In the genomic region with DNA sequence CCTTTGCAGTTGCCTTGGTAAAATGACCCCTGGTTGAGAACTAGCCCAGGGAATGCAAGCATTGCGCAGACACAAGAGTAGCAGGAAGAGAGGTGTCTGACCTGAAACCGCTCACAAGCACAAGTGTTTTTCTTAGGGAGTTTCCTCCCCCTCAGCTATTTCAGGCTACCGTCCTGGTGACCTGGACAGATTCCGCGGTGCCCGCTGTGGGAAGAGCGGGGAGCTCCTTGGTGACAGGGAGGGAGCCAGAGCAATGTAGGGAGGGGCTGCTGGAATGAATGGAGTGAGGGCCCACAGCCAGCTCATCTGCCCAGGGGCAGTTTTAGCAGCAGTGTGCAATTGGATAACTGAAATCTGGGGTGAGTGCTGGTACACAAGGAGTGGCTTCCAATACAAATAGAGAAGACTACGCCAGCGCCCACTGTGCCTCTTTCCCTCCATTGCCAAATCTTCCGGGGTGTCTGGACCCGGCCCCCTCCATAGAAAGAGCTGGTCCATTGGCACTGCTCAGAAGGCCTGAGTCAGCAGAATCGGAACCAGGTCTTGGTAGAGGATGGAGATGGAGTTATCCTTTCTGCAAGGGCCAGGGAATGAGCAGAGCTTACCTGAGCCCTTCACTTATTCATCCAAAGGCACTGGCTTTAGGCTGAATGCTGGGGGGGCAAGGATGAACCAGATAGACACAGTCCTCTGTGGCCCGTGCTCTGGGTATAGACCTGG, we compare ENCODE assay signal across 30 cellular contexts.
A peak's percentile ranks its signal among the peaks of the same experiment; 100 is the strongest.
DNase-seq lines count a peak whose midpoint lies in the region; ATAC-seq and TF ChIP-seq lines count a peak whose summit lies in the region.
"Had no signal": no experiment of that assay in that cellular context is flagged by ENCODE, and none has a peak within 500 bp of the region (broad histone marks: within the 10 kb centered on the region; RNA-seq: fewer than 3 reads in every experiment).

No MANE protein-coding gene starts in this region.

- H3K27ac ChIP-seq in right lobe of liver: peak overlapping the region in 2 of 3 donors; percentile 16 to 27
- H3K27ac ChIP-seq: ascending aorta, BLaER1, colonic mucosa, epithelial cell of prostate, Peyer's patch, prostate gland, transverse colon, VCaP had no signal

- intact Hi-C loops in right lobe of liver (cut with DNase I): no loop called here

- H3K4me1 ChIP-seq in right lobe of liver: peaks cover 0 to 36% (median 14%) of the 10 kb centered on the region in 4 donors
- H3K4me1 ChIP-seq: ascending aorta, BLaER1, colonic mucosa, HAP-1, prostate gland, transverse colon had no signal

- H3K4me3 ChIP-seq in choroid plexus epithelial cell (ENCODE audit: low read depth, low read length) (no peak overlapping the region), right lobe of liver (no peak overlapping the region)
- H3K4me3 ChIP-seq: ascending aorta, BLaER1, colonic mucosa, HAP-1, Peyer's patch, prostate gland, transverse colon had no signal

- no peaks in the 10 kb centered on the region for H3K9me3 ChIP-seq in right lobe of liver
- H3K9me3 ChIP-seq: ascending aorta, BLaER1, colonic mucosa, HAP-1, Peyer's patch, prostate gland, transverse colon had no signal

- no peaks in the 10 kb centered on the region for H3K36me3 ChIP-seq in right lobe of liver
- H3K36me3 ChIP-seq: ascending aorta, BLaER1, colonic mucosa, HAP-1, Peyer's patch, prostate gland, transverse colon had no signal

- DNase-seq in NCI-H460 (ENCODE audit: extremely low read depth, low read depth) (peak; percentile 56), choroid plexus epithelial cell (ENCODE audit: low read depth) (peak; percentile 73), right lobe of liver (no peak), renal cortical epithelial cell (ENCODE audit: low read depth) (peak; percentile 29), amygdala (lab: John Stamatoyannopoulos, UW) (no peak), NCI-H2081 treated with DMSO at 0.1 percent for 48 hours (lab: John Stamatoyannopoulos, UW) (no peak)
- DNase-seq in activated CD4-positive, alpha-beta T cell treated with anti-CD3 and anti-CD28 coated beads for 1 hour: no peak
- DNase-seq: activated CD4-positive, alpha-beta T cell treated with anti-CD3 and anti-CD28 coated beads, Interleukin-2, amount 50 U/mL, for 1 hour; activated gamma-delta T cell treated with Interleukin-2 at 50 U/mL for 16 hours; activated naive CD8-positive, alpha-beta T cell treated with anti-CD3 and anti-CD28 coated beads, Interleukin-2, amount 10 ng/mL, durations not matched to agents 7 days and 5 days; activated T-cell treated with anti-CD3 and anti-CD28 coated beads, Interleukin-2, amount 50 U/mL, for 24 hours; colonic mucosa; DMS153; effector CD8-positive, alpha-beta T cell; KG1; NCI-H1417; NCI-H2029; NCI-H2227 treated with DMSO at 0.1 percent for 48 hours; Peyer's patch; SIG-M5; stimulated activated CD4-positive, alpha-beta T cell treated with anti-CD3 and anti-CD28 coated beads, Interleukin-15, amount 100 ng/mL, for 24 hours; stimulated activated CD4-positive, alpha-beta T cell treated with anti-CD3 and anti-CD28 coated beads, Interleukin-4, amount 100 ng/mL, for 4 hours; T-helper 9 cell; transverse colon had no signal

- peak; percentile 3 to 35 (median 27) for ATAC-seq in right lobe of liver

- TF ChIP-seq CTCF in choroid plexus epithelial cell (conservative IDR thresholded peaks at IDR 0.05; ENCODE audit: low read depth, low read length) (no peak), right lobe of liver (IDR thresholded peaks at IDR 0.05) (no peak)

- TF ChIP-seq POLR2A in right lobe of liver (IDR thresholded peaks at IDR 0.05): no peak

- no peaks in the 10 kb centered on the region for H3K27me3 ChIP-seq in right lobe of liver
- H3K27me3 ChIP-seq: ascending aorta, BLaER1, colonic mucosa, Peyer's patch, transverse colon had no signal

- WGBS in right lobe of liver (ENCODE audit: insufficient coverage, low coverage, low lambda C conversion rate, missing lambda C conversion rate): 26% methylated on average over 8 of the region's 13 CpGs

Comparison
In these comparisons a context has a peak if more than half of its experiments do, and no peak if none do; other contexts are left out.
1. DNase-seq: peak in NCI-H460 (single experiment), choroid plexus epithelial cell (single experiment) and renal cortical epithelial cell (single experiment); none in right lobe of liver (0 of 3), activated CD4-positive, alpha-beta T cell treated with anti-CD3 and anti-CD28 coated beads for 1 hour (single experiment), amygdala (0 of 56) and NCI-H2081 treated with DMSO at 0.1 percent for 48 hours (single experiment).